ENCODE assay signal across 14 cellular contexts in genomic region chr1:63821650-63822049, GRCh38. TPM values are rescaled to one million over a fixed set of nuclear protein-coding genes. Genes with fewer than 3 reads are reported as not detected.
DNase-seq lines count a peak whose midpoint lies in the region; ATAC-seq and TF ChIP-seq lines count a peak whose summit lies in the region.
"Had no signal": no experiment of that assay in that cellular context is flagged by ENCODE, and none has a peak within 500 bp of the region (broad histone marks: within the 10 kb centered on the region; RNA-seq: fewer than 3 reads in every experiment).

No MANE protein-coding gene starts in this region.

- 44 to 64% methylated on average over 4 of the region's 4 CpGs for WGBS in lung, 2 donors

- no peak overlapping the region for H3K4me3 ChIP-seq in astrocyte of the spinal cord (ENCODE audit: low read depth, low read length)
- no peak overlapping the region for H3K4me3 ChIP-seq in lung
- H3K4me3 ChIP-seq: HAP-1, MG63, vagina had no signal

- ATAC-seq in lung (ENCODE audit: insufficient read depth, low FRiP score), result peak; percentile 63
- no peak for ATAC-seq in natural killer cell
- no peak for ATAC-seq in GM19452 (IDR thresholded peaks at IDR 0.05; ENCODE audit: unreplicated experiment)

- intact Hi-C loops in natural killer cell (cut with micrococcal nuclease), result no loop called here

- H3K4me1 ChIP-seq in lung (ENCODE audit: control insufficient read depth in 2 of 2, insufficient read depth in 2 of 2, low read length in 2 of 2), result peaks cover 0 to 20% of the 10 kb centered on the region in 2 donors
- H3K4me1 ChIP-seq: HAP-1 had no signal

- DNase-seq in A172 (ENCODE audit: low spot score), result peak; percentile 67
- peak; percentile 72 for DNase-seq in HT1080 (ENCODE audit: low read depth)
- DNase-seq in astrocyte of the spinal cord (ENCODE audit: low read depth, low spot score), result peak; percentile 55
- no peak for DNase-seq in lung (ENCODE audit: low spot score)
- DNase-seq in superior temporal gyrus (ENCODE audit: extremely low spot score), result no peak
- no peak for DNase-seq in natural killer cell
- no peak for DNase-seq in NCI-H446 treated with DMSO at 0.1 percent for 48 hours (lab: John Stamatoyannopoulos, UW)
- DNase-seq: AML-193, amniotic stem cell, MG63 had no signal

- TF ChIP-seq CTCF in astrocyte of the spinal cord (IDR thresholded peaks at IDR 0.05; ENCODE audit: low read depth, low read length) (no peak), lung (IDR thresholded peaks at IDR 0.05; ENCODE audit: control extremely low read depth, extremely low read depth) (no peak), natural killer cell (IDR thresholded peaks at IDR 0.05) (no peak)

- peaks cover 0 to 2% of the 10 kb centered on the region in 2 donors for H3K9me3 ChIP-seq in lung (ENCODE audit: control insufficient read depth in 2 of 2, insufficient read depth in 1 of 2, low read length in 1 of 2)
- H3K9me3 ChIP-seq: HAP-1, MG63, vagina had no signal

- no peak overlapping the region for H3K4me3 Mint-ChIP-seq in natural killer cell

- peak overlapping the region in 1 of 2 donors; percentile 26 for H3K27ac ChIP-seq in lung (ENCODE audit: low read depth in 1 of 2, low read length in 1 of 2)
- H3K27ac ChIP-seq: vagina had no signal

- in situ Hi-C loops in astrocyte of the spinal cord (cut with HindIII; ENCODE audit: low sequenced_read_pairs), result no loop called here

- peaks cover 0 to 4% of the 10 kb centered on the region in 2 donors for H3K9me3 Mint-ChIP-seq in natural killer cell

- no peak overlapping the region for H3K27ac Mint-ChIP-seq in natural killer cell
- H3K27ac Mint-ChIP-seq: progenitor cell of endocrine pancreas had no signal

- H3K36me3 Mint-ChIP-seq in natural killer cell, result no peaks in the 10 kb centered on the region

- peaks cover 15 to 32% of the 10 kb centered on the region in 2 donors for H3K27me3 Mint-ChIP-seq in natural killer cell (ENCODE audit: low read depth in 2 of 2)
- H3K27me3 Mint-ChIP-seq: progenitor cell of endocrine pancreas had no signal

- H3K27me3 ChIP-seq in lung (ENCODE audit: control insufficient read depth, insufficient read depth), result no peaks in the 10 kb centered on the region
- H3K27me3 ChIP-seq: MG63, vagina had no signal

- no peaks in the 10 kb centered on the region for H3K36me3 ChIP-seq in lung (ENCODE audit: control insufficient read depth in 2 of 2, insufficient read depth in 2 of 2, low read length in 2 of 2)
- H3K36me3 ChIP-seq: HAP-1, MG63, vagina had no signal

- no peaks in the 10 kb centered on the region for H3K4me1 Mint-ChIP-seq in natural killer cell

RNA-seq across cellular contexts. Expression of gene ROR1, which starts 47.8 kb away (rescaled TPM):
- total RNA-seq in A172 (2014; rRNA removed; shearing (Covaris generic)), result 7.0 and 9.7 TPM in 2 replicates
- 2.7 and 2.9 TPM in 2 replicates for total RNA-seq in HT1080 (2014; rRNA removed; shearing (Covaris generic))
- polyA plus RNA-seq in HT1080 (2015; cell fraction: cytosol; rRNA removed), result 1.9 and 2.5 TPM in 2 replicates
- polyA plus RNA-seq in HT1080 (2015; cell fraction: nucleus; rRNA removed), result 4.6 and 5.6 TPM in 2 replicates
- 10 to 100 TPM; 23.2 to 47.0 TPM for total RNA-seq in lung
- 1 to 10 TPM; 2.9 to 4.8 TPM for polyA plus RNA-seq in lung
- under 1 TPM; 0.05 to 0.35 (median 0.27) TPM for total RNA-seq in natural killer cell

Comparison
In these comparisons a context has a peak if more than half of its experiments do, and no peak if none do; other contexts are left out.
1. DNase-seq: peak in A172 (single experiment), HT1080 (single experiment) and astrocyte of the spinal cord (single experiment); none in lung (single experiment), superior temporal gyrus (single experiment), natural killer cell (single experiment) and NCI-H446 treated with DMSO at 0.1 percent for 48 hours (single experiment).